30 cellular contexts compared by ENCODE assay signal in genomic region chrX:132786217-132786616, GRCh38.
DNase-seq lines count a peak whose midpoint lies in the region; ATAC-seq and TF ChIP-seq lines count a peak whose summit lies in the region.
"Had no signal": no experiment of that assay in that cellular context is flagged by ENCODE, and none has a peak within 500 bp of the region (broad histone marks: within the 10 kb centered on the region; RNA-seq: fewer than 3 reads in every experiment).

No MANE protein-coding gene starts in this region.

- DNase-seq in MCF 10A (ENCODE audit: unreplicated experiment) (peak; percentile 18), mammary epithelial cell (no peak), adipocyte (ENCODE audit: low read depth) (peak; percentile 2), fibroblast of villous mesenchyme (ENCODE audit: low read depth) (peak; percentile 10), A673 (ENCODE audit: low spot score) (no peak), brain microvascular endothelial cell (no peak)
- no peak for DNase-seq in stimulated activated effector memory CD8-positive, alpha-beta T cell treated with anti-CD3 and anti-CD28 coated beads, Interleukin-12 subunit alpha, Interleukin-12 subunit beta, amount 100 ng/mL, for 72 hours (ENCODE audit: low spot score in 2 of 2)
- DNase-seq in activated CD8-positive, alpha-beta memory T cell treated with anti-CD3 and anti-CD28 coated beads, Interleukin-2, amount 50 U/mL, for 48 hours: no peak
- DNase-seq: activated CD4-positive, CD25-positive, alpha-beta regulatory T cell treated with anti-CD3 and anti-CD28 coated beads, Interleukin-2, amount 50 U/mL, for 72 hours; activated effector memory CD4-positive, alpha-beta T cell treated with anti-CD3 and anti-CD28 coated beads, Interleukin-2, amount 50 U/mL, for 16 hours; activated naive CD8-positive, alpha-beta T cell treated with anti-CD3 and anti-CD28 coated beads, Interleukin-2, amount 50 U/mL, for 24 hours; activated T-cell treated with anti-CD3 and anti-CD28 coated beads for 4 hours; CD8-positive, alpha-beta memory T cell; H7; hypothalamus; MV-4-11; NCI-H1436; NCI-H2107; SIG-M5; stimulated activated CD4-positive, alpha-beta T cell treated with anti-CD3 and anti-CD28 coated beads, Interleukin-2, amount 100 ng/mL, for 24 hours; stimulated activated CD8-positive, alpha-beta memory T cell treated with anti-CD3 and anti-CD28 coated beads, Interleukin-4, amount 100 ng/mL, for 48 hours; stomach had no signal

- no peaks in the 10 kb centered on the region for H3K9me3 Mint-ChIP-seq in MCF 10A (ENCODE audit: unreplicated experiment)
- peaks cover 2% of the 10 kb centered on the region for H3K9me3 Mint-ChIP-seq in stimulated activated effector memory CD8-positive, alpha-beta T cell treated with anti-CD3 and anti-CD28 coated beads, Interleukin-12 subunit alpha, Interleukin-12 subunit beta, amount 100 ng/mL, for 72 hours
- H3K9me3 Mint-ChIP-seq: CD8-positive, alpha-beta memory T cell; memory B cell; neural progenitor cell; T-helper 2 cell treated with Interferon-gamma antibody and Interleukin-4, amounts not matched to agents 5 μg/mL and 100 μg/mL, for 36 hours had no signal

- no peak overlapping the region for H3K9ac ChIP-seq in mammary epithelial cell (ENCODE audit: insufficient read depth, low read length)
- H3K9ac ChIP-seq in adipocyte (ENCODE audit: low read length): no peak overlapping the region
- H3K9ac ChIP-seq: KMS-11, neural progenitor cell had no signal

- H4K20me1 ChIP-seq in mammary epithelial cell (ENCODE audit: insufficient read depth, low read length): no peaks in the 10 kb centered on the region

- H3K36me3 ChIP-seq in mammary epithelial cell (ENCODE audit: insufficient read depth, low read length) (no peaks in the 10 kb centered on the region), adipocyte (ENCODE audit: control insufficient read depth, insufficient read depth, low read length, severe bottlenecking) (no peaks in the 10 kb centered on the region), A673 (ENCODE audit: insufficient read depth, low read length, poor library complexity, severe bottlenecking) (no peaks in the 10 kb centered on the region), brain microvascular endothelial cell (replicated peaks) (no peaks in the 10 kb centered on the region)
- H3K36me3 ChIP-seq: neural progenitor cell, right atrium auricular region, stomach had no signal

- H3K27me3 Mint-ChIP-seq in MCF 10A (ENCODE audit: insufficient read depth, unreplicated experiment): peaks cover 23% of the 10 kb centered on the region
- H3K27me3 Mint-ChIP-seq: activated naive CD8-positive, alpha-beta T cell treated with anti-CD3 and anti-CD28 coated beads, Interleukin-2, amount 50 U/mL, for 24 hours; CD8-positive, alpha-beta memory T cell had no signal

- H3K4me2 ChIP-seq in mammary epithelial cell (ENCODE audit: insufficient read depth, low read depth, low read length): no peak overlapping the region
- H3K4me2 ChIP-seq: KMS-11, neural progenitor cell had no signal

- ATAC-seq in stimulated activated effector memory CD8-positive, alpha-beta T cell treated with anti-CD3 and anti-CD28 coated beads, Interleukin-12 subunit alpha, Interleukin-12 subunit beta, amount 100 ng/mL, for 72 hours: peak; percentile 47
- ATAC-seq: activated naive CD8-positive, alpha-beta T cell treated with anti-CD3 and anti-CD28 coated beads, Interleukin-2, amount 50 U/mL, for 24 hours; GM12878; left lobe of liver had no signal

- peaks cover 5% of the 10 kb centered on the region for H3K4me1 Mint-ChIP-seq in MCF 10A (ENCODE audit: insufficient read depth, unreplicated experiment)
- H3K4me1 Mint-ChIP-seq in stimulated activated effector memory CD8-positive, alpha-beta T cell treated with anti-CD3 and anti-CD28 coated beads, Interleukin-12 subunit alpha, Interleukin-12 subunit beta, amount 100 ng/mL, for 72 hours: no peaks in the 10 kb centered on the region
- H3K4me1 Mint-ChIP-seq: activated naive CD8-positive, alpha-beta T cell treated with anti-CD3 and anti-CD28 coated beads, Interleukin-2, amount 50 U/mL, for 24 hours; CD8-positive, alpha-beta memory T cell; memory B cell; neural progenitor cell had no signal

- H2AFZ ChIP-seq in mammary epithelial cell (ENCODE audit: low read depth, low read length): no peak overlapping the region
- H2AFZ ChIP-seq: neural progenitor cell had no signal

- H3K9me3 ChIP-seq in mammary epithelial cell (replicated peaks; ENCODE audit: insufficient read depth, low read length) (no peaks in the 10 kb centered on the region), adipocyte (ENCODE audit: control insufficient read depth, low read length) (peaks cover 9% of the 10 kb centered on the region), A673 (ENCODE audit: low read depth, low read length, poor library complexity, severe bottlenecking) (no peaks in the 10 kb centered on the region)
- H3K9me3 ChIP-seq: right atrium auricular region, stomach had no signal

- dilution Hi-C loops in mammary epithelial cell (cut with HindIII; ENCODE audit: low sequenced_read_pairs): no loop called here

- H3K4me3 Mint-ChIP-seq in MCF 10A (ENCODE audit: unreplicated experiment): no peak overlapping the region
- H3K4me3 Mint-ChIP-seq in stimulated activated effector memory CD8-positive, alpha-beta T cell treated with anti-CD3 and anti-CD28 coated beads, Interleukin-12 subunit alpha, Interleukin-12 subunit beta, amount 100 ng/mL, for 72 hours: no peak overlapping the region
- H3K4me3 Mint-ChIP-seq: activated naive CD8-positive, alpha-beta T cell treated with anti-CD3 and anti-CD28 coated beads, Interleukin-2, amount 50 U/mL, for 24 hours; CD8-positive, alpha-beta memory T cell; memory B cell; neural progenitor cell; T-helper 2 cell treated with Interferon-gamma antibody and Interleukin-4, amounts not matched to agents 5 μg/mL and 100 μg/mL, for 36 hours had no signal

- intact Hi-C loops in MCF 10A (cut with micrococcal nuclease) (no loop called here), mammary epithelial cell (cut with micrococcal nuclease) (no loop called here), A673 (cut with micrococcal nuclease; ENCODE audit: unreplicated experiment) (no loop called here)

- no peak overlapping the region for H3K27ac ChIP-seq in mammary epithelial cell (ENCODE audit: insufficient read depth, low read depth, low read length)
- no peak overlapping the region for H3K27ac ChIP-seq in A673 (ENCODE audit: low read depth, low read length, poor library complexity, severe bottlenecking)
- no peak overlapping the region for H3K27ac ChIP-seq in brain microvascular endothelial cell
- H3K27ac ChIP-seq: HL-60, KMS-11, neural progenitor cell, right atrium auricular region, stomach had no signal

- BruUV-seq in MCF 10A (replicated peaks; lab: Mats Ljungman, UMichigan) (no TSS peak), mammary epithelial cell (replicated peaks; lab: Mats Ljungman, UMichigan) (no TSS peak), A673 (replicated peaks; lab: Mats Ljungman, UMichigan) (no TSS peak)

- no peaks in the 10 kb centered on the region for H3K36me3 Mint-ChIP-seq in MCF 10A (ENCODE audit: insufficient read depth, unreplicated experiment)
- no peaks in the 10 kb centered on the region for H3K36me3 Mint-ChIP-seq in stimulated activated effector memory CD8-positive, alpha-beta T cell treated with anti-CD3 and anti-CD28 coated beads, Interleukin-12 subunit alpha, Interleukin-12 subunit beta, amount 100 ng/mL, for 72 hours
- H3K36me3 Mint-ChIP-seq: CD8-positive, alpha-beta memory T cell; memory B cell; neural progenitor cell had no signal

- CTCF ChIA-PET in MCF 10A (lab: Yijun Ruan, JAX) (interaction anchor here (0.7 kb wide), 1 partner anchor 970 kb away, joined by 3 read pairs; no protein-coding TSS in a partner anchor), mammary epithelial cell (lab: Charles Lee; ENCODE audit: low non-redundant PET) (interaction anchor here (0.5 kb wide), 1 partner anchor 791 kb away, joined by 3 read pairs; no protein-coding TSS in a partner anchor), A673 (lab: Charles Lee) (no interaction called here)

- no peaks in the 10 kb centered on the region for H3K4me1 ChIP-seq in mammary epithelial cell (ENCODE audit: insufficient read depth, low read length)
- H3K4me1 ChIP-seq in adipocyte (ENCODE audit: control insufficient read depth, insufficient read depth, low read length): no peaks in the 10 kb centered on the region
- H3K4me1 ChIP-seq in A673 (ENCODE audit: insufficient read depth, low read length, poor library complexity, severe bottlenecking): no peaks in the 10 kb centered on the region
- H3K4me1 ChIP-seq: neural progenitor cell, right atrium auricular region, stomach had no signal

- H3K27me3 ChIP-seq in mammary epithelial cell (ENCODE audit: insufficient read depth, low read length) (no peaks in the 10 kb centered on the region), adipocyte (replicated peaks; ENCODE audit: control insufficient read depth, insufficient read depth, low read length) (peaks cover 27% of the 10 kb centered on the region), A673 (replicated peaks; ENCODE audit: insufficient read depth, low read depth, low read length, poor library complexity) (no peaks in the 10 kb centered on the region), brain microvascular endothelial cell (replicated peaks) (no peaks in the 10 kb centered on the region)
- H3K27me3 ChIP-seq: neural progenitor cell, right atrium auricular region had no signal

- WGBS in mammary epithelial cell (ENCODE audit: low coverage, missing lambda C conversion rate): 89% methylated on average over 1 of the region's 1 CpG

- POLR2A ChIA-PET in MCF 10A (lab: Yijun Ruan, JAX): no interaction called here
- POLR2A ChIA-PET in A673 (lab: Charles Lee; ENCODE audit: low non-redundant PET): no interaction called here

- no peak for TF ChIP-seq CTCF in MCF 10A (IDR thresholded peaks at IDR 0.05; ENCODE audit: unreplicated experiment)
- no peak for TF ChIP-seq CTCF in mammary epithelial cell (conservative IDR thresholded peaks at IDR 0.05 in 1 of 2, IDR thresholded peaks at IDR 0.05 in 1 of 2; ENCODE audit: extremely low read depth in 1 of 2, insufficient read depth in 1 of 2, low read depth in 1 of 2, low read length in 2 of 2)
- TF ChIP-seq CTCF in fibroblast of villous mesenchyme (IDR thresholded peaks at IDR 0.05; ENCODE audit: insufficient read depth, low read depth, low read length): no peak
- no peak for TF ChIP-seq CTCF in A673 (conservative IDR thresholded peaks at IDR 0.05; ENCODE audit: low read depth, low read length)
- no peak for TF ChIP-seq CTCF in brain microvascular endothelial cell (IDR thresholded peaks at IDR 0.05; ENCODE audit: low read depth, low read length, missing control alignments)

- no peaks in the 10 kb centered on the region for H3K79me2 ChIP-seq in mammary epithelial cell (ENCODE audit: insufficient read depth, low read length)

- in situ Hi-C loops in mammary epithelial cell (cut with MboI; ENCODE audit: low sequenced_read_pairs in 2 of 2) (no loop called here), brain microvascular endothelial cell (cut with HindIII; ENCODE audit: low pct_ligation_motif_present, low sequenced_read_pairs) (no loop called here)

- no peak overlapping the region for H3K27ac Mint-ChIP-seq in MCF 10A (ENCODE audit: low read depth, unreplicated experiment)
- H3K27ac Mint-ChIP-seq in stimulated activated effector memory CD8-positive, alpha-beta T cell treated with anti-CD3 and anti-CD28 coated beads, Interleukin-12 subunit alpha, Interleukin-12 subunit beta, amount 100 ng/mL, for 72 hours: no peak overlapping the region
- H3K27ac Mint-ChIP-seq: activated naive CD8-positive, alpha-beta T cell treated with anti-CD3 and anti-CD28 coated beads, Interleukin-2, amount 50 U/mL, for 24 hours; CD8-positive, alpha-beta memory T cell; memory B cell; neural progenitor cell; T-helper 2 cell treated with Interferon-gamma antibody and Interleukin-4, amounts not matched to agents 5 μg/mL and 100 μg/mL, for 36 hours had no signal

- no peak overlapping the region for H3K4me3 ChIP-seq in mammary epithelial cell (replicated peaks in 1 of 3; ENCODE audit: insufficient read depth in 1 of 3, low read depth in 2 of 3, low read length in 3 of 3)
- no peak overlapping the region for H3K4me3 ChIP-seq in adipocyte (ENCODE audit: low read length)
- no peak overlapping the region for H3K4me3 ChIP-seq in fibroblast of villous mesenchyme (ENCODE audit: low read depth, low read length)
- H3K4me3 ChIP-seq in A673 (ENCODE audit: low read depth, low read length, poor library complexity, severe bottlenecking): no peak overlapping the region
- H3K4me3 ChIP-seq in brain microvascular endothelial cell (ENCODE audit: low read depth, low read length): no peak overlapping the region
- H3K4me3 ChIP-seq: GM12878, neural progenitor cell, right atrium auricular region, stomach had no signal

Comparison
In these comparisons a context has a peak if more than half of its experiments do, and no peak if none do; other contexts are left out.
1. DNase-seq: peak in MCF 10A (single experiment), adipocyte (single experiment) and fibroblast of villous mesenchyme (single experiment); none in mammary epithelial cell (single experiment), stimulated activated effector memory CD8-positive, alpha-beta T cell treated with anti-CD3 and anti-CD28 coated beads, Interleukin-12 subunit alpha, Interleukin-12 subunit beta, amount 100 ng/mL, for 72 hours (0 of 2), activated CD8-positive, alpha-beta memory T cell treated with anti-CD3 and anti-CD28 coated beads, Interleukin-2, amount 50 U/mL, for 48 hours (single experiment), A673 (single experiment) and brain microvascular endothelial cell (single experiment).